Comparison of ENCODE assay signal across 12 cellular contexts in the genomic region with DNA sequence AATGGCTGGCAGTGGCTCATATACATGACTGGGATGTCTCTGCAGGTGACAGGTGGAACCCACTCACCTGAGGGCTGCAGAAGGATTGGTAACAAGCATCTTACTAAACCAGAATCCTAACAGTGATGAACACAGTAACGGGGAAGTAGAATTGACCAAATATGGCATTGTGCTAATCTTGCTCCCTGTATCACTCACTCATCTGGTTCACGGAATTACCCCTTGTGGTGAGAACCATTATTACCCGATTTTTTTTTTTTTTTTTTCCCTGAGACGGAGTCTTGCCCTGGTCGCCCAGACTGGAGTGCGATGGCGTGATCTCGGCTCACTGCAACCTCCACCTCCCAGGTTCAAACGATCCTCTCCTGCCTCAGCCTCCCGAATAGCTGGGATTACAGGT.
DNase-seq lines count a peak whose midpoint lies in the region; ATAC-seq and TF ChIP-seq lines count a peak whose summit lies in the region.
"Had no signal": no experiment of that assay in that cellular context is flagged by ENCODE, and none has a peak within 500 bp of the region (broad histone marks: within the 10 kb centered on the region; RNA-seq: fewer than 3 reads in every experiment).

No MANE protein-coding gene starts in this region.

- peak overlapping the region; percentile 12 for H3K27ac Mint-ChIP-seq in glutamatergic neuron (ENCODE audit: unreplicated experiment)
- H3K27ac Mint-ChIP-seq: activated naive CD8-positive, alpha-beta T cell treated with anti-CD3 and anti-CD28 coated beads, Interleukin-2, amount 10 ng/mL, durations not matched to agents 7 days and 5 days; T-cell had no signal

- no peak overlapping the region for H3K4me2 ChIP-seq in GM23248 (ENCODE audit: unreplicated experiment)
- H3K4me2 ChIP-seq in SK-N-SH, result no peak overlapping the region

- H4K20me1 ChIP-seq in GM23248 (ENCODE audit: insufficient read depth), result no peaks in the 10 kb centered on the region
- H4K20me1 ChIP-seq in SK-N-SH (ENCODE audit: insufficient read depth), result peaks cover 23% of the 10 kb centered on the region; the same call in 1 of the 2 replicates

- ATAC-seq in activated CD4-positive, CD25-positive, alpha-beta regulatory T cell treated with anti-CD3 and anti-CD28 coated beads, Interleukin-2, amount 50 U/mL, for 24 hours, result no peak
- ATAC-seq: T-cell had no signal

- H3F3A ChIP-seq in GM23248 (ENCODE audit: insufficient read depth) (no peaks in the 10 kb centered on the region), SK-N-SH (replicated peaks; ENCODE audit: insufficient read depth) (no peaks in the 10 kb centered on the region)

- no peak for TF ChIP-seq RAD21 in SK-N-SH (IDR thresholded peaks at IDR 0.05; ENCODE audit: low read length)

- no peaks in the 10 kb centered on the region for H3K27me3 ChIP-seq in GM23248 (replicated peaks; ENCODE audit: insufficient read depth)
- H3K27me3 ChIP-seq in SK-N-SH (ENCODE audit: insufficient read depth), result no peaks in the 10 kb centered on the region
- no peaks in the 10 kb centered on the region for H3K27me3 ChIP-seq in tibial artery

- H3K9me3 ChIP-seq in GM23248 (ENCODE audit: low read depth), result no peaks in the 10 kb centered on the region
- no peaks in the 10 kb centered on the region for H3K9me3 ChIP-seq in SK-N-SH
- H3K9me3 ChIP-seq in tibial artery, result no peaks in the 10 kb centered on the region

- H3K79me2 ChIP-seq in GM23248 (ENCODE audit: insufficient read depth) (no peaks in the 10 kb centered on the region), SK-N-SH (ENCODE audit: insufficient read depth) (no peaks in the 10 kb centered on the region)

- H3K9ac ChIP-seq in GM23248 (no peak overlapping the region), SK-N-SH (no peak overlapping the region)

- in situ Hi-C loops in GM23248 (cut with MboI), result no loop called here

- 79 to 83% methylated on average over 6 to 10 of the region's 10 CpGs for WGBS in GM23248 (ENCODE audit: low coverage in 1 of 2, low lambda C conversion rate in 2 of 2, missing lambda C conversion rate in 2 of 2), 2 experiments
- WGBS in SK-N-SH (ENCODE audit: low lambda C conversion rate), result 77% methylated on average over 10 of the region's 10 CpGs

- H3K36me3 Mint-ChIP-seq in glutamatergic neuron (ENCODE audit: unreplicated experiment), result no peaks in the 10 kb centered on the region
- H3K36me3 Mint-ChIP-seq: activated naive CD8-positive, alpha-beta T cell treated with anti-CD3 and anti-CD28 coated beads, Interleukin-2, amount 10 ng/mL, durations not matched to agents 7 days and 5 days; T-cell had no signal

- no peak overlapping the region for H3K4me3 Mint-ChIP-seq in glutamatergic neuron (ENCODE audit: unreplicated experiment)
- H3K4me3 Mint-ChIP-seq: activated naive CD8-positive, alpha-beta T cell treated with anti-CD3 and anti-CD28 coated beads, Interleukin-2, amount 10 ng/mL, durations not matched to agents 7 days and 5 days; T-cell had no signal

- H3K4me3 ChIP-seq in GM23248, result no peak overlapping the region
- H3K4me3 ChIP-seq in SK-N-SH (ENCODE audit: low read depth in 2 of 2, low read length in 1 of 2), result no peak overlapping the region
- H3K4me3 ChIP-seq in tibial artery, result no peak overlapping the region

- no peak for TF ChIP-seq EP300 in SK-N-SH (IDR thresholded peaks at IDR 0.05; ENCODE audit: borderline replicate concordance in 1 of 2, low read depth in 1 of 2, low read length in 1 of 2)

- no peak overlapping the region for H2AFZ ChIP-seq in GM23248
- H2AFZ ChIP-seq in SK-N-SH (ENCODE audit: low read depth), result no peak overlapping the region

- no peak overlapping the region for H3K27ac ChIP-seq in GM23248
- H3K27ac ChIP-seq in SK-N-SH (ENCODE audit: low read depth in 2 of 2, low read length in 1 of 2), result no peak overlapping the region
- H3K27ac ChIP-seq in tibial artery, result no peak overlapping the region

- H3K4me1 ChIP-seq in GM23248 (ENCODE audit: insufficient read depth), result no peaks in the 10 kb centered on the region
- no peaks in the 10 kb centered on the region for H3K4me1 ChIP-seq in SK-N-SH (ENCODE audit: control insufficient read depth in 1 of 2, insufficient read depth in 2 of 2, low read depth in 1 of 2, low read length in 1 of 2)
- H3K4me1 ChIP-seq in tibial artery, result no peaks in the 10 kb centered on the region

- H3K27me3 Mint-ChIP-seq in glutamatergic neuron (ENCODE audit: unreplicated experiment), result peaks cover 12% of the 10 kb centered on the region
- H3K27me3 Mint-ChIP-seq: activated naive CD8-positive, alpha-beta T cell treated with anti-CD3 and anti-CD28 coated beads, Interleukin-2, amount 10 ng/mL, durations not matched to agents 7 days and 5 days had no signal

- CTCF ChIA-PET in SK-N-SH (lab: Yijun Ruan, JAX), result interaction anchor here (1.4 to 1.5 kb wide), 2 partner anchors 10 to 223 kb away, joined by 3 to 6 read pairs; no protein-coding TSS in a partner anchor

- H3K4me1 Mint-ChIP-seq in glutamatergic neuron (ENCODE audit: low read depth, unreplicated experiment), result peaks cover 5% of the 10 kb centered on the region
- H3K4me1 Mint-ChIP-seq: activated naive CD8-positive, alpha-beta T cell treated with anti-CD3 and anti-CD28 coated beads, Interleukin-2, amount 10 ng/mL, durations not matched to agents 7 days and 5 days; T-cell had no signal

- H3K9me2 ChIP-seq in GM23248 (ENCODE audit: insufficient read depth) (no peaks in the 10 kb centered on the region), SK-N-SH (no peaks in the 10 kb centered on the region)

- no peaks in the 10 kb centered on the region; the same call in 1 of the 2 replicates for H3K36me3 ChIP-seq in GM23248 (ENCODE audit: low read depth)
- H3K36me3 ChIP-seq in SK-N-SH (replicated peaks in 1 of 2; ENCODE audit: control insufficient read depth in 1 of 2, insufficient read depth in 2 of 2, low read length in 1 of 2), result peaks cover 18 to 24% of the 10 kb centered on the region in 2 experiments
- H3K36me3 ChIP-seq in tibial artery, result peaks cover 16 to 59% (median 31%) of the 10 kb centered on the region in 3 donors

- peak; percentile 43 for TF ChIP-seq CTCF in SK-N-SH (IDR thresholded peaks at IDR 0.05)
- peak; percentile 70 for TF ChIP-seq CTCF in glutamatergic neuron (IDR thresholded peaks at IDR 0.05; ENCODE audit: partially characterized antibody, unreplicated experiment)
- TF ChIP-seq CTCF in tibial artery (IDR thresholded peaks at IDR 0.05), result no peak

- H3K9me3 Mint-ChIP-seq in glutamatergic neuron (ENCODE audit: unreplicated experiment), result peaks cover 14% of the 10 kb centered on the region
- H3K9me3 Mint-ChIP-seq: activated naive CD8-positive, alpha-beta T cell treated with anti-CD3 and anti-CD28 coated beads, Interleukin-2, amount 10 ng/mL, durations not matched to agents 7 days and 5 days; T-cell had no signal

- DNase-seq in AG08395 (ENCODE audit: low spot score) (peak; percentile 14), GM23248 (peak; percentile 24), SK-N-SH (no peak), glutamatergic neuron (no peak), HK-2 (ENCODE audit: unreplicated experiment) (no peak), tibial artery (no peak), NK-92 (lab: John Stamatoyannopoulos, UW; ENCODE audit: unreplicated experiment) (no peak)
- DNase-seq: activated CD4-positive, alpha-beta T cell treated with anti-CD3 and anti-CD28 coated beads, Interleukin-2, amount 50 U/mL, for 48 hours; activated naive CD8-positive, alpha-beta T cell treated with anti-CD3 and anti-CD28 coated beads, Interleukin-2, amount 10 ng/mL, durations not matched to agents 7 days and 5 days; NCI-H774; T-cell had no signal

- POLR2A ChIA-PET in SK-N-SH (lab: Yijun Ruan, JAX), result no interaction called here

- intact Hi-C loops in tibial artery (cut with DNase I; ENCODE audit: low total_unique reads), result no loop called here

TF ChIP-seq in SK-N-SH, 30 proteins besides CTCF, POLR2A, EP300 and RAD21 (continues in another document):
- no peak for TF ChIP-seq FOXJ3 (CRISPR knock-in tag; IDR thresholded peaks at IDR 0.05)
- TF ChIP-seq CHD2 (IDR thresholded peaks at IDR 0.05; ENCODE audit: low read length, partially characterized antibody), result no peak
- TF ChIP-seq, protein P1, sequence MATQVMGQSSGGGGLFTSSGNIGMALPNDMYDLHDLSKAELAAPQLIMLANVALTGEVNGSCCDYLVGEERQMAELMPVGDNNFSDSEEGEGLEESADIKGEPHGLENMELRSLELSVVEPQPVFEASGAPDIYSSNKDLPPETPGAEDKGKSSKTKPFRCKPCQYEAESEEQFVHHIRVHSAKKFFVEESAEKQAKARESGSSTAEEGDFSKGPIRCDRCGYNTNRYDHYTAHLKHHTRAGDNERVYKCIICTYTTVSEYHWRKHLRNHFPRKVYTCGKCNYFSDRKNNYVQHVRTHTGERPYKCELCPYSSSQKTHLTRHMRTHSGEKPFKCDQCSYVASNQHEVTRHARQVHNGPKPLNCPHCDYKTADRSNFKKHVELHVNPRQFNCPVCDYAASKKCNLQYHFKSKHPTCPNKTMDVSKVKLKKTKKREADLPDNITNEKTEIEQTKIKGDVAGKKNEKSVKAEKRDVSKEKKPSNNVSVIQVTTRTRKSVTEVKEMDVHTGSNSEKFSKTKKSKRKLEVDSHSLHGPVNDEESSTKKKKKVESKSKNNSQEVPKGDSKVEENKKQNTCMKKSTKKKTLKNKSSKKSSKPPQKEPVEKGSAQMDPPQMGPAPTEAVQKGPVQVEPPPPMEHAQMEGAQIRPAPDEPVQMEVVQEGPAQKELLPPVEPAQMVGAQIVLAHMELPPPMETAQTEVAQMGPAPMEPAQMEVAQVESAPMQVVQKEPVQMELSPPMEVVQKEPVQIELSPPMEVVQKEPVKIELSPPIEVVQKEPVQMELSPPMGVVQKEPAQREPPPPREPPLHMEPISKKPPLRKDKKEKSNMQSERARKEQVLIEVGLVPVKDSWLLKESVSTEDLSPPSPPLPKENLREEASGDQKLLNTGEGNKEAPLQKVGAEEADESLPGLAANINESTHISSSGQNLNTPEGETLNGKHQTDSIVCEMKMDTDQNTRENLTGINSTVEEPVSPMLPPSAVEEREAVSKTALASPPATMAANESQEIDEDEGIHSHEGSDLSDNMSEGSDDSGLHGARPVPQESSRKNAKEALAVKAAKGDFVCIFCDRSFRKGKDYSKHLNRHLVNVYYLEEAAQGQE (IDR thresholded peaks at IDR 0.05; ENCODE audit: low read depth, low read length), result no peak
- no peak for TF ChIP-seq ELF1 (IDR thresholded peaks at IDR 0.05)
- TF ChIP-seq FOXM1 (IDR thresholded peaks at IDR 0.05; ENCODE audit: low read depth), result no peak
- TF ChIP-seq, protein P2, sequence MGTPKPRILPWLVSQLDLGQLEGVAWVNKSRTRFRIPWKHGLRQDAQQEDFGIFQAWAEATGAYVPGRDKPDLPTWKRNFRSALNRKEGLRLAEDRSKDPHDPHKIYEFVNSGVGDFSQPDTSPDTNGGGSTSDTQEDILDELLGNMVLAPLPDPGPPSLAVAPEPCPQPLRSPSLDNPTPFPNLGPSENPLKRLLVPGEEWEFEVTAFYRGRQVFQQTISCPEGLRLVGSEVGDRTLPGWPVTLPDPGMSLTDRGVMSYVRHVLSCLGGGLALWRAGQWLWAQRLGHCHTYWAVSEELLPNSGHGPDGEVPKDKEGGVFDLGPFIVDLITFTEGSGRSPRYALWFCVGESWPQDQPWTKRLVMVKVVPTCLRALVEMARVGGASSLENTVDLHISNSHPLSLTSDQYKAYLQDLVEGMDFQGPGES (IDR thresholded peaks at IDR 0.05; ENCODE audit: low read depth, low read length), result no peak
- TF ChIP-seq NRF1 (IDR thresholded peaks at IDR 0.05; ENCODE audit: low read depth, low read length), result no peak
- TF ChIP-seq JUND (IDR thresholded peaks at IDR 0.05), result no peak

Comparison
In these comparisons a context has a peak if more than half of its experiments do, and no peak if none do; other contexts are left out.
1. DNase-seq: peak in AG08395 (single experiment) and GM23248 (single experiment); none in SK-N-SH (single experiment), glutamatergic neuron (single experiment), HK-2 (single experiment), tibial artery (0 of 2) and NK-92 (single experiment).
2. CTCF ChIP-seq: peak in SK-N-SH (single experiment) and glutamatergic neuron (single experiment); none in tibial artery (0 of 2).